ENCODE assay signal across 19 cellular contexts in genomic region chr2:224754129-224754528, GRCh38. TPM values are rescaled to one million over a fixed set of nuclear protein-coding genes. Genes with fewer than 3 reads are reported as not detected.
A peak's percentile ranks its signal among the peaks of the same experiment; 100 is the strongest.
DNase-seq lines count a peak whose midpoint lies in the region; ATAC-seq, FAIRE-seq and TF ChIP-seq lines count a peak whose summit lies in the region.
"Had no signal": no experiment of that assay in that cellular context is flagged by ENCODE, and none has a peak within 500 bp of the region (broad histone marks: within the 10 kb centered on the region; RNA-seq: fewer than 3 reads in every experiment).

No MANE protein-coding gene starts in this region.

- H3K4me3 ChIP-seq in bronchial epithelial cell (ENCODE audit: low read depth, low read length) (no peak overlapping the region), tibial artery (no peak overlapping the region)
- H3K4me3 ChIP-seq: K562, Peyer's patch, psoas muscle had no signal

- H3K36me3 ChIP-seq in bronchial epithelial cell (ENCODE audit: control insufficient read depth, insufficient read depth, low read length) (no peaks in the 10 kb centered on the region), tibial artery (peaks cover 11 to 14% (median 14%) of the 10 kb centered on the region in 3 donors)
- H3K36me3 ChIP-seq: Peyer's patch had no signal

- peak overlapping the region; percentile 37 to 45 for H3K27ac ChIP-seq in tibial artery
- H3K27ac ChIP-seq: Peyer's patch, psoas muscle had no signal

- intact Hi-C loops in left cardiac atrium (cut with DNase I), result no loop called here
- intact Hi-C loops in tibial artery (cut with DNase I; ENCODE audit: low total_unique reads), result no loop called here
- intact Hi-C loops in activated naive CD4-positive, alpha-beta T cell treated with anti-CD3 and anti-CD28 coated beads for 36 hours (cut with micrococcal nuclease), result no loop called here

- DNase-seq in HCEC 1CT (peak; percentile 3), bronchial epithelial cell (ENCODE audit: low read depth) (peak; percentile 57), left cardiac atrium (no peak), tibial artery (peak in 1 of 2 donors; percentile 24), HK-2 (ENCODE audit: unreplicated experiment) (no peak)
- no peak for DNase-seq in activated naive CD4-positive, alpha-beta T cell treated with anti-CD3 and anti-CD28 coated beads for 36 hours
- no peak for DNase-seq in stimulated activated CD8-positive, alpha-beta memory T cell treated with anti-CD3 and anti-CD28 coated beads, Interleukin-4, amount 100 ng/mL, for 48 hours
- DNase-seq: activated CD4-positive, alpha-beta T cell treated with anti-CD3 and anti-CD28 coated beads, Interleukin-2, amount 10 ng/mL, durations not matched to agents 24 days and 14 days; activated T-cell treated with anti-CD3 and anti-CD28 coated beads, Interleukin-2, amount 50 U/mL, for 4 hours; NCI-H146; NCI-H526 treated with DMSO at 0.1 percent for 48 hours; Peyer's patch; psoas muscle; T-helper 17 cell had no signal

- no peaks in the 10 kb centered on the region for H3K27me3 Mint-ChIP-seq in activated naive CD4-positive, alpha-beta T cell treated with anti-CD3 and anti-CD28 coated beads for 36 hours (ENCODE audit: low read depth)

- H3K27ac Mint-ChIP-seq in activated naive CD4-positive, alpha-beta T cell treated with anti-CD3 and anti-CD28 coated beads for 36 hours, result no peak overlapping the region
- H3K27ac Mint-ChIP-seq: activated CD4-positive, alpha-beta T cell treated with anti-CD3 and anti-CD28 coated beads, Interleukin-2, amount 10 ng/mL, durations not matched to agents 24 days and 14 days; T-helper 17 cell had no signal

- TF ChIP-seq CTCF in bronchial epithelial cell (IDR thresholded peaks at IDR 0.05; ENCODE audit: insufficient read depth, low read length, severe bottlenecking) (no peak), tibial artery (IDR thresholded peaks at IDR 0.05) (no peak)

- CTCF ChIA-PET in activated naive CD4-positive, alpha-beta T cell treated with anti-CD3 and anti-CD28 coated beads for 36 hours (lab: Charles Lee), result interaction anchor here (0.7 kb wide), 1 partner anchor 76 kb away, joined by 3 read pairs; no protein-coding TSS in a partner anchor

- H3K9me3 Mint-ChIP-seq in activated naive CD4-positive, alpha-beta T cell treated with anti-CD3 and anti-CD28 coated beads for 36 hours, result peaks cover 24% of the 10 kb centered on the region

- H3K4me1 Mint-ChIP-seq in activated naive CD4-positive, alpha-beta T cell treated with anti-CD3 and anti-CD28 coated beads for 36 hours (ENCODE audit: low read depth), result no peaks in the 10 kb centered on the region
- H3K4me1 Mint-ChIP-seq: activated CD4-positive, alpha-beta T cell treated with anti-CD3 and anti-CD28 coated beads, Interleukin-2, amount 10 ng/mL, durations not matched to agents 24 days and 14 days; T-helper 17 cell had no signal

- peaks cover 0 to 19% (median 12%) of the 10 kb centered on the region in 4 donors for H3K4me1 ChIP-seq in tibial artery
- H3K4me1 ChIP-seq: Peyer's patch, psoas muscle had no signal

- H3K27me3 ChIP-seq in bronchial epithelial cell (ENCODE audit: control insufficient read depth, insufficient read depth, low read length) (no peaks in the 10 kb centered on the region), tibial artery (no peaks in the 10 kb centered on the region)
- H3K27me3 ChIP-seq: Peyer's patch had no signal

- H3K36me3 Mint-ChIP-seq in activated naive CD4-positive, alpha-beta T cell treated with anti-CD3 and anti-CD28 coated beads for 36 hours (ENCODE audit: low read depth), result peaks cover 24% of the 10 kb centered on the region

- H3K9me3 ChIP-seq in tibial artery, result peaks cover 0 to 10% (median 6%) of the 10 kb centered on the region in 3 donors
- H3K9me3 ChIP-seq: psoas muscle had no signal

- no peak overlapping the region for H3K4me3 Mint-ChIP-seq in activated naive CD4-positive, alpha-beta T cell treated with anti-CD3 and anti-CD28 coated beads for 36 hours
- H3K4me3 Mint-ChIP-seq: activated CD4-positive, alpha-beta T cell treated with anti-CD3 and anti-CD28 coated beads, Interleukin-2, amount 10 ng/mL, durations not matched to agents 24 days and 14 days; activated T-cell treated with anti-CD3 and anti-CD28 coated beads, Interleukin-2, amount 50 U/mL, for 4 hours; T-helper 17 cell had no signal

- FAIRE-seq in bronchial epithelial cell (lab: Jason Lieb, UNC), result no peak
- FAIRE-seq: H54, islet of Langerhans, K562, urothelium cell line had no signal

- peak; percentile 44 to 84 for ATAC-seq in left cardiac atrium
- ATAC-seq: activated T-cell treated with anti-CD3 and anti-CD28 coated beads, Interleukin-2, amount 50 U/mL, for 4 hours; K562; T-helper 17 cell had no signal

RNA-seq across cellular contexts. Expression of gene CCDC195, which starts 38.0 kb away (rescaled TPM):
- not detected in 2 replicates for total RNA-seq in bronchial epithelial cell
- not detected for total RNA-seq in left cardiac atrium
- not detected for total RNA-seq in activated naive CD4-positive, alpha-beta T cell treated with anti-CD3 and anti-CD28 coated beads for 36 hours
- total RNA-seq: activated CD4-positive, alpha-beta T cell treated with anti-CD3 and anti-CD28 coated beads, Interleukin-2, amount 10 ng/mL, durations not matched to agents 24 days and 14 days; activated T-cell treated with anti-CD3 and anti-CD28 coated beads, Interleukin-2, amount 50 U/mL, for 4 hours; K562; mononuclear cell; Peyer's patch; T-helper 17 cell had no signal

Comparison
In these comparisons a context has a peak if more than half of its experiments do, and no peak if none do; other contexts are left out.
1. DNase-seq: peak in HCEC 1CT (single experiment) and bronchial epithelial cell (single experiment); none in left cardiac atrium (single experiment), activated naive CD4-positive, alpha-beta T cell treated with anti-CD3 and anti-CD28 coated beads for 36 hours (single experiment), HK-2 (single experiment) and stimulated activated CD8-positive, alpha-beta memory T cell treated with anti-CD3 and anti-CD28 coated beads, Interleukin-4, amount 100 ng/mL, for 48 hours (single experiment).